In genomic region chr5:151686673-151687378, GRCh38 we compare ENCODE assay signal across 8 cellular contexts. TPM values are rescaled to one million over a fixed set of nuclear protein-coding genes. Genes with fewer than 3 reads are reported as not detected.
DNase-seq lines count a peak whose midpoint lies in the region; ATAC-seq, FAIRE-seq and TF ChIP-seq lines count a peak whose summit lies in the region.

TSS of gene SPARC (minus strand) at chr5:151686915. CDS start at chr5:151676188, 10,727 bp downstream.

- peak within 1 kb of the TSS; percentile 82 for H3K27ac ChIP-seq in cingulate gyrus (ENCODE audit: low read depth, low read length)
- peak within 1 kb of the TSS in 1 of 2 donors; percentile 92 for H3K27ac ChIP-seq in small intestine (ENCODE audit: low read depth in 1 of 2, low read length in 1 of 2)

- H3K4me3 ChIP-seq in NT2/D1 (ENCODE audit: insufficient read length, low read depth), result peak within 1 kb of the TSS; percentile 92
- peak within 1 kb of the TSS; percentile 88 for H3K4me3 ChIP-seq in kidney epithelial cell (ENCODE audit: low read depth, low read length)
- H3K4me3 ChIP-seq in small intestine (ENCODE audit: low read depth in 1 of 2, low read length in 2 of 2), result peak within 1 kb of the TSS; percentile 32 to 40

- peaks cover 42% of the 10 kb centered on the region for H3K36me3 ChIP-seq in NT2/D1 (ENCODE audit: insufficient read depth, insufficient read length, low read length)
- H3K36me3 ChIP-seq in kidney epithelial cell (ENCODE audit: control insufficient read depth, insufficient read depth, low read length), result no peaks in the 10 kb centered on the region
- H3K36me3 ChIP-seq in small intestine (ENCODE audit: control insufficient read depth in 2 of 2, insufficient read depth in 2 of 2, low read length in 2 of 2), result no peaks in the 10 kb centered on the region

- no peaks in the 10 kb centered on the region for H3K36me3 Mint-ChIP-seq in T-helper 2 cell treated with Interferon-gamma antibody and Interleukin-4, amounts not matched to agents 5 μg/mL and 100 μg/mL, for 36 hours (ENCODE audit: low read depth)

- peak; percentile 84 for ATAC-seq in HG02763 (IDR thresholded peaks at IDR 0.05; ENCODE audit: unreplicated experiment)

- DNase-seq in T-helper 2 cell treated with Interferon-gamma antibody and Interleukin-4, amounts not matched to agents 5 μg/mL and 100 μg/mL, for 36 hours (ENCODE audit: low spot score), result no peak
- DNase-seq in T-helper 2 cell, result no peak
- DNase-seq in NT2/D1 (ENCODE audit: low read depth, low spot score), result peak; percentile 74
- DNase-seq in kidney epithelial cell (ENCODE audit: low read depth), result peak; percentile 58
- no peak for DNase-seq in small intestine
- DNase-seq in GM12892 (ENCODE audit: insufficient read length), result no peak

- no peaks in the 10 kb centered on the region for H3K27me3 ChIP-seq in NT2/D1 (ENCODE audit: insufficient read depth, insufficient read length)
- H3K27me3 ChIP-seq in kidney epithelial cell (ENCODE audit: control insufficient read depth, insufficient read depth, low read length), result no peaks in the 10 kb centered on the region
- H3K27me3 ChIP-seq in small intestine (ENCODE audit: control insufficient read depth in 2 of 2, insufficient read depth in 2 of 2, low read length in 2 of 2), result no peaks in the 10 kb centered on the region

- no peak within 1 kb of the TSS for H3K27ac Mint-ChIP-seq in T-helper 2 cell treated with Interferon-gamma antibody and Interleukin-4, amounts not matched to agents 5 μg/mL and 100 μg/mL, for 36 hours

- WGBS in small intestine, 3 donors, result 11 to 46% (median 37%) methylated on average over 16 to 22 of the region's 22 CpGs

- H3K4me1 ChIP-seq in NT2/D1 (ENCODE audit: insufficient read depth, insufficient read length), result peaks cover 4% of the 10 kb centered on the region
- no peaks in the 10 kb centered on the region for H3K4me1 ChIP-seq in small intestine (ENCODE audit: control insufficient read depth in 2 of 2, insufficient read depth in 1 of 2, low read depth in 1 of 2, low read length in 1 of 2)

- no peaks in the 10 kb centered on the region for H3K9me3 Mint-ChIP-seq in T-helper 2 cell treated with Interferon-gamma antibody and Interleukin-4, amounts not matched to agents 5 μg/mL and 100 μg/mL, for 36 hours

- H3K27me3 Mint-ChIP-seq in T-helper 2 cell treated with Interferon-gamma antibody and Interleukin-4, amounts not matched to agents 5 μg/mL and 100 μg/mL, for 36 hours (ENCODE audit: low read depth), result peaks cover 38% of the 10 kb centered on the region

- peaks cover 8% of the 10 kb centered on the region for H3K4me1 Mint-ChIP-seq in T-helper 2 cell treated with Interferon-gamma antibody and Interleukin-4, amounts not matched to agents 5 μg/mL and 100 μg/mL, for 36 hours (ENCODE audit: low read depth)

- H3K4me3 Mint-ChIP-seq in T-helper 2 cell treated with Interferon-gamma antibody and Interleukin-4, amounts not matched to agents 5 μg/mL and 100 μg/mL, for 36 hours, result peak within 1 kb of the TSS; percentile 60

- H3K9ac ChIP-seq in NT2/D1 (ENCODE audit: insufficient read length, low read depth), result peak within 1 kb of the TSS; percentile 91

- no peaks in the 10 kb centered on the region for H3K9me3 ChIP-seq in NT2/D1 (ENCODE audit: insufficient read depth, low read length)
- H3K9me3 ChIP-seq in small intestine (ENCODE audit: control insufficient read depth, low read depth), result no peaks in the 10 kb centered on the region

- no peak for TF ChIP-seq POLR2A in GM12892 (IDR thresholded peaks at IDR 0.05; ENCODE audit: low read depth, low read length)

- FAIRE-seq in small intestine (lab: Jason Lieb, UNC) (no peak), GM12892 (lab: Jason Lieb, UNC) (no peak)

- TF ChIP-seq CTCF in kidney epithelial cell (IDR thresholded peaks at IDR 0.05; ENCODE audit: insufficient read depth, low read length, poor library complexity, severe bottlenecking), result no peak

RNA-seq across cellular contexts. Expression of gene SPARC, which starts in this region (rescaled TPM):
- 139 and 140 TPM in 2 replicates for total RNA-seq in kidney epithelial cell
- 100 to 1,000 TPM in 1 of 3 donors, 10 to 100 TPM in 1, 1 to 10 TPM in 1; 9.6 to 242 (median 29.2) TPM for polyA plus RNA-seq in small intestine
- 24.0 TPM for polyA plus RNA-seq in GM12892 (2012; ENCODE audit: missing spikeins)

Comparison
In these comparisons a context has a peak if more than half of its experiments do, and no peak if none do; other contexts are left out.
1. DNase-seq: peak in NT2/D1 (single experiment) and kidney epithelial cell (single experiment); none in T-helper 2 cell treated with Interferon-gamma antibody and Interleukin-4, amounts not matched to agents 5 μg/mL and 100 μg/mL, for 36 hours (single experiment), T-helper 2 cell (0 of 5), small intestine (single experiment) and GM12892 (single experiment).
2. H3K4me3 ChIP-seq: peak in every context shown above with its lines; median percentile 92 in NT2/D1; 88 in kidney epithelial cell; 36 in small intestine.